In the genomic region with DNA sequence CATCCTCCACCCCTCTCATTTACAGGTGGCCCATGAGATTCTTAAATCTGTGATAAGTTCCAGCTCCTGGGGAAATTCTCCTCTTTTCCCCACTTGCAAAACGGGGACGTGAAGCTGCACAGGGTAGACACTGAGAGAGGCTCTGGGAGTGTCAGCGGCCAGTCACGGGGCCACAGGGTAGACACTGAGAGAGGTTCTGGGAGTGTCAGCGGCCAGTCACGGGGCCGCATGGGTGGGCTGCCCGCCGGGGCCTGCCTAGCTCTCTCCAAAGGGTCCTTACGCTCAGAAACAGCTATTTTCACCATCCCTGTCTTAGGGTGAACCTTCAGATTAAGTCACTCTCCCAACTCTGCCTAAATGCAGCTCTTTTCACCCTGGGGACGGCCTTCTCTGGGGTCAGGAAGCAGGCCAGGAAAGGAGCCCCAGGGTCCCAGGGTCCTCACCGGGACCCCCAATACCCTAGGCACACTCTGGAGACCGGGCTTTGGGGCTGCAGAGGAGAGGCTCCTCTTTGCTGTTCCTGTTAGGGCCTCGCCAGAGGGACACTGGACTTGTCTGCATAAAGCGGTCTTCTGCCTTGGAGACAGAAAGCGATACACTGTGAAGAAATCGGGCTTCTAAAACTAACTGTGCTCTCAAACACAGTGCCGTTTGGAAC, we compare ENCODE assay signal across 9 cellular contexts. TPM values are rescaled to one million over a fixed set of nuclear protein-coding genes. Genes with fewer than 3 reads are reported as not detected.
DNase-seq lines count a peak whose midpoint lies in the region; FAIRE-seq and TF ChIP-seq lines count a peak whose summit lies in the region.
"Had no signal": no experiment of that assay in that cellular context is flagged by ENCODE, and none has a peak within 500 bp of the region (broad histone marks: within the 10 kb centered on the region; RNA-seq: fewer than 3 reads in every experiment).

No MANE protein-coding gene starts in this region.

- intact Hi-C loops in activated CD4-positive, alpha-beta T cell treated with anti-CD3 and anti-CD28 coated beads, Interleukin-2, amount 10 ng/mL, durations not matched to agents 24 days and 14 days (cut with micrococcal nuclease): loop anchor here (2.0 to 10.0 kb wide), 7 partner anchors 96 to 1388 kb away; a partner anchor contains a TSS
- intact Hi-C loops in kidney (cut with DNase I): no loop called here

- peak overlapping the region; percentile 99 for H3K27ac Mint-ChIP-seq in activated CD4-positive, alpha-beta T cell treated with anti-CD3 and anti-CD28 coated beads, Interleukin-2, amount 10 ng/mL, durations not matched to agents 24 days and 14 days
- peak overlapping the region; percentile 97 for H3K27ac Mint-ChIP-seq in activated CD4-positive, alpha-beta memory T cell treated with anti-CD3 and anti-CD28 coated beads, Interleukin-2, amount 10 ng/mL, durations not matched to agents 7 days and 5 days

- DNase-seq in activated CD4-positive, alpha-beta T cell treated with anti-CD3 and anti-CD28 coated beads, Interleukin-2, amount 10 ng/mL, durations not matched to agents 24 days and 14 days: peak; percentile 75
- DNase-seq in activated CD4-positive, alpha-beta T cell treated with anti-CD3 and anti-CD28 coated beads, Interleukin-2, amount 50 U/mL, for 1 hour: no peak
- peak; percentile 53 for DNase-seq in activated CD4-positive, alpha-beta memory T cell treated with anti-CD3 and anti-CD28 coated beads, Interleukin-2, amount 10 ng/mL, durations not matched to agents 7 days and 5 days
- DNase-seq in kidney (peak; percentile 75), NCI-H1092 (lab: John Stamatoyannopoulos, UW) (no peak), 8988T (no peak), DMS 273 (lab: John Stamatoyannopoulos, UW; ENCODE audit: unreplicated experiment) (no peak)
- DNase-seq: NCI-H526 treated with DMSO at 0.1 percent for 48 hours had no signal

- H3K9ac ChIP-seq in kidney (ENCODE audit: low read length in 2 of 2): no peak overlapping the region

- FAIRE-seq in kidney (lab: Jason Lieb, UNC): no peak

- CTCF ChIA-PET in activated CD4-positive, alpha-beta memory T cell treated with anti-CD3 and anti-CD28 coated beads, Interleukin-2, amount 10 ng/mL, durations not matched to agents 7 days and 5 days (lab: Charles Lee): interaction anchor here (1.1 to 11.4 kb wide), 4 partner anchors 8 to 97 kb away, joined by 4 to 189 read pairs (median 4); no protein-coding TSS in a partner anchor

- POLR2A ChIA-PET in activated CD4-positive, alpha-beta memory T cell treated with anti-CD3 and anti-CD28 coated beads, Interleukin-2, amount 10 ng/mL, durations not matched to agents 7 days and 5 days (lab: Charles Lee): interaction anchor here (1.0 to 14.3 kb wide), 9 partner anchors 9 to 1233 kb away, joined by 3 to 557 read pairs (median 4); a partner anchor contains a TSS

- no peaks in the 10 kb centered on the region for H3K36me3 ChIP-seq in kidney (ENCODE audit: control insufficient read depth in 1 of 2, insufficient read depth in 2 of 2, low read length in 2 of 2)

- peak overlapping the region; percentile 87 for H3K4me3 Mint-ChIP-seq in activated CD4-positive, alpha-beta T cell treated with anti-CD3 and anti-CD28 coated beads, Interleukin-2, amount 10 ng/mL, durations not matched to agents 24 days and 14 days
- peak overlapping the region; percentile 89 for H3K4me3 Mint-ChIP-seq in activated CD4-positive, alpha-beta memory T cell treated with anti-CD3 and anti-CD28 coated beads, Interleukin-2, amount 10 ng/mL, durations not matched to agents 7 days and 5 days

- no peak for TF ChIP-seq CTCF in kidney (IDR thresholded peaks at IDR 0.05; ENCODE audit: borderline replicate concordance, extremely low read depth, insufficient read depth)

- peaks cover 52% of the 10 kb centered on the region for H3K36me3 Mint-ChIP-seq in activated CD4-positive, alpha-beta T cell treated with anti-CD3 and anti-CD28 coated beads, Interleukin-2, amount 10 ng/mL, durations not matched to agents 24 days and 14 days (ENCODE audit: low read depth)
- H3K36me3 Mint-ChIP-seq in activated CD4-positive, alpha-beta memory T cell treated with anti-CD3 and anti-CD28 coated beads, Interleukin-2, amount 10 ng/mL, durations not matched to agents 7 days and 5 days (ENCODE audit: low read depth): peaks cover 60% of the 10 kb centered on the region

- H3K27ac ChIP-seq in kidney (ENCODE audit: low read depth in 2 of 2, low read length in 2 of 2) (no peak overlapping the region), temporal lobe (ENCODE audit: low read depth, low read length) (peak overlapping the region; percentile 61)

- H3K27me3 Mint-ChIP-seq in activated CD4-positive, alpha-beta T cell treated with anti-CD3 and anti-CD28 coated beads, Interleukin-2, amount 10 ng/mL, durations not matched to agents 24 days and 14 days: no peaks in the 10 kb centered on the region
- H3K27me3 Mint-ChIP-seq in activated CD4-positive, alpha-beta memory T cell treated with anti-CD3 and anti-CD28 coated beads, Interleukin-2, amount 10 ng/mL, durations not matched to agents 7 days and 5 days: no peaks in the 10 kb centered on the region

- peak overlapping the region in 1 of 2 donors; percentile 43 for H3K4me3 ChIP-seq in kidney (ENCODE audit: low read length in 2 of 2)

- H3K4me1 ChIP-seq in kidney (ENCODE audit: control insufficient read depth in 1 of 2, insufficient read depth in 1 of 2, low read depth in 1 of 2, low read length in 2 of 2): peaks cover 0 to 7% of the 10 kb centered on the region in 2 donors

- no peaks in the 10 kb centered on the region for H3K9me3 Mint-ChIP-seq in activated CD4-positive, alpha-beta T cell treated with anti-CD3 and anti-CD28 coated beads, Interleukin-2, amount 10 ng/mL, durations not matched to agents 24 days and 14 days
- no peaks in the 10 kb centered on the region for H3K9me3 Mint-ChIP-seq in activated CD4-positive, alpha-beta memory T cell treated with anti-CD3 and anti-CD28 coated beads, Interleukin-2, amount 10 ng/mL, durations not matched to agents 7 days and 5 days

- H3K9me3 ChIP-seq in kidney (ENCODE audit: control insufficient read depth in 1 of 2, low read length in 2 of 2): no peaks in the 10 kb centered on the region

- H3K4me1 Mint-ChIP-seq in activated CD4-positive, alpha-beta T cell treated with anti-CD3 and anti-CD28 coated beads, Interleukin-2, amount 10 ng/mL, durations not matched to agents 24 days and 14 days: peaks cover 40% of the 10 kb centered on the region
- peaks cover 45% of the 10 kb centered on the region for H3K4me1 Mint-ChIP-seq in activated CD4-positive, alpha-beta memory T cell treated with anti-CD3 and anti-CD28 coated beads, Interleukin-2, amount 10 ng/mL, durations not matched to agents 7 days and 5 days

RNA-seq across cellular contexts. Expression of a gene that starts 1.5 kb away (rescaled TPM):
- 51.6 and 55.1 TPM in 2 replicates for total RNA-seq in activated CD4-positive, alpha-beta T cell treated with anti-CD3 and anti-CD28 coated beads, Interleukin-2, amount 10 ng/mL, durations not matched to agents 24 days and 14 days
- total RNA-seq in activated CD4-positive, alpha-beta memory T cell treated with anti-CD3 and anti-CD28 coated beads, Interleukin-2, amount 10 ng/mL, durations not matched to agents 7 days and 5 days: 10 to 100 TPM; 86.5 to 88.7 TPM
- 6.1 TPM for total RNA-seq in kidney
- polyA plus RNA-seq in kidney (ENCODE audit: insufficient read depth, low read depth, low replicate concordance): 1.6 TPM
- 1.2 TPM for total RNA-seq in temporal lobe

RNA-seq across cellular contexts. Expression of a gene that starts 14.7 kb away (rescaled TPM):
- total RNA-seq in activated CD4-positive, alpha-beta T cell treated with anti-CD3 and anti-CD28 coated beads, Interleukin-2, amount 10 ng/mL, durations not matched to agents 24 days and 14 days: not detected in 2 replicates
- not detected for total RNA-seq in activated CD4-positive, alpha-beta memory T cell treated with anti-CD3 and anti-CD28 coated beads, Interleukin-2, amount 10 ng/mL, durations not matched to agents 7 days and 5 days
- 4.0 TPM for total RNA-seq in kidney
- polyA plus RNA-seq in kidney (ENCODE audit: insufficient read depth, low read depth, low replicate concordance): 5.5 TPM
- total RNA-seq in temporal lobe: 5.2 TPM

Comparison
In these comparisons a context has a peak if more than half of its experiments do, and no peak if none do; other contexts are left out.
1. DNase-seq: peak in activated CD4-positive, alpha-beta T cell treated with anti-CD3 and anti-CD28 coated beads, Interleukin-2, amount 10 ng/mL, durations not matched to agents 24 days and 14 days (single experiment), activated CD4-positive, alpha-beta memory T cell treated with anti-CD3 and anti-CD28 coated beads, Interleukin-2, amount 10 ng/mL, durations not matched to agents 7 days and 5 days (single experiment) and kidney (single experiment); none in activated CD4-positive, alpha-beta T cell treated with anti-CD3 and anti-CD28 coated beads, Interleukin-2, amount 50 U/mL, for 1 hour (single experiment), NCI-H1092 (single experiment), 8988T (single experiment) and DMS 273 (single experiment).